Comparison of ENCODE assay signal across 1 cellular context in the genomic region with DNA sequence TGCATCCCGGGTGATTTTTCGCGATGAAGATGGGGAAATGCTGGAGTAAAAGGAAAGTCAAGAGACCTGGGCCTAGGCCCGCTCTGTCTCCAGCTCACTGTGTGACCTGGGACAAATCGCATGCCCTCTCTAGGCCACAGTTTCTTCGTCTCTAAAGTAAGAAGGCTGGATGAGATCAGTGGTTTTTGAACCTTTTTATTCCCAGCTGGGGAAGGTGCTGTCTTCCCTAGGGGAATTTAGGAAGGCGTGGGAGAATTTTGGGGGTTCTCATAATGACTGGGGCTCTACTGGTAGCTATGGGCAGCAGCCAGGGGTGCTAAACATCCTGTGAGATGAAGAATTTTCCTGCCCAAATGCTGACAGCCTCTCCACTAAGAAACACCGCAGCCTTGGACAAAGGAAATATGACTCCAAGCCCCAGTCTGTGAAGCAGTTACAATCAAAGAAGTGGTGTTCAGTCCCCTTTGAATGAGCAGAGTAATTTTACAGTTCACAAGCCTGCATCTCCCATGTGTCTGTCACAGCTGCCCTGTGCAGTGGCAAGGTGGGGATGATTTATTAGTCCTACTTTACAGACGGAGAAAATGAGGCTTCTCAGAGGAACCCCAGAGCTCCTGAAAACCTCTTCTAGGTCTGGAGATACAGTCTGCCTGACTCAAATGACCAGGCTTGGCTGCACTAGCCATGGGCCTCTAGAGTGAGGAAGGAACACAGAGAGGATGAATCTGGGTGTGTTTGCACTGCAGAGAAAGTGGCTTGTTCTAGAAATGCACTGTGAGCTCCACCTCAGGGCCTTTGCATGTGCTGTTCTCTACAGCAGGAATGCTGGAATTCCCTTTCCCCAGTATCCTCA.
A peak's percentile ranks its signal among the peaks of the same experiment; 100 is the strongest.
TF ChIP-seq lines count a peak whose summit lies in the region.

No MANE protein-coding gene starts in this region.

TF ChIP-seq in K562, 482 proteins besides CTCF, POLR2A, EP300 and RAD21:
- TF ChIP-seq NEUROD1 (IDR thresholded peaks at IDR 0.05; ENCODE audit: borderline replicate concordance, low read depth, low read length, partially characterized antibody) (no peak), CAMTA2 (CRISPR knock-in tag; conservative IDR thresholded peaks at IDR 0.05) (no peak), RBM25 (IDR thresholded peaks at IDR 0.05; ENCODE audit: low read depth, low read length, severe bottlenecking) (peak; percentile 81), RBBP5 (IDR thresholded peaks at IDR 0.05; ENCODE audit: borderline replicate concordance, insufficient read depth, low read length, poor library complexity, severe bottlenecking) (peak; percentile 3), KLF10 (CRISPR knock-in tag; IDR thresholded peaks at IDR 0.05) (no peak)
- TF ChIP-seq, protein P1, sequence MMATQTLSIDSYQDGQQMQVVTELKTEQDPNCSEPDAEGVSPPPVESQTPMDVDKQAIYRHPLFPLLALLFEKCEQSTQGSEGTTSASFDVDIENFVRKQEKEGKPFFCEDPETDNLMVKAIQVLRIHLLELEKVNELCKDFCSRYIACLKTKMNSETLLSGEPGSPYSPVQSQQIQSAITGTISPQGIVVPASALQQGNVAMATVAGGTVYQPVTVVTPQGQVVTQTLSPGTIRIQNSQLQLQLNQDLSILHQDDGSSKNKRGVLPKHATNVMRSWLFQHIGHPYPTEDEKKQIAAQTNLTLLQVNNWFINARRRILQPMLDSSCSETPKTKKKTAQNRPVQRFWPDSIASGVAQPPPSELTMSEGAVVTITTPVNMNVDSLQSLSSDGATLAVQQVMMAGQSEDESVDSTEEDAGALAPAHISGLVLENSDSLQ (IDR thresholded peaks at IDR 0.05): peak; percentile 19; the same call in 1 of the 2 replicates
- TF ChIP-seq, protein P2, sequence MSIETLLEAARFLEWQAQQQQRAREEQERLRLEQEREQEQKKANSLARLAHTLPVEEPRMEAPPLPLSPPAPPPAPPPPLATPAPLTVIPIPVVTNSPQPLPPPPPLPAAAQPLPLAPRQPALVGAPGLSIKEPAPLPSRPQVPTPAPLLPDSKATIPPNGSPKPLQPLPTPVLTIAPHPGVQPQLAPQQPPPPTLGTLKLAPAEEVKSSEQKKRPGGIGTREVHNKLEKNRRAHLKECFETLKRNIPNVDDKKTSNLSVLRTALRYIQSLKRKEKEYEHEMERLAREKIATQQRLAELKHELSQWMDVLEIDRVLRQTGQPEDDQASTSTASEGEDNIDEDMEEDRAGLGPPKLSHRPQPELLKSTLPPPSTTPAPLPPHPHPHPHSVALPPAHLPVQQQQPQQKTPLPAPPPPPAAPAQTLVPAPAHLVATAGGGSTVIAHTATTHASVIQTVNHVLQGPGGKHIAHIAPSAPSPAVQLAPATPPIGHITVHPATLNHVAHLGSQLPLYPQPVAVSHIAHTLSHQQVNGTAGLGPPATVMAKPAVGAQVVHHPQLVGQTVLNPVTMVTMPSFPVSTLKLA (conservative IDR thresholded peaks at IDR 0.05): no peak
